In genomic region chr15:85388962-85389361, GRCh38 we compare ENCODE assay signal across 19 cellular contexts. TPM values are rescaled to one million over a fixed set of nuclear protein-coding genes. Genes with fewer than 3 reads are reported as not detected.
DNase-seq lines count a peak whose midpoint lies in the region; ATAC-seq, FAIRE-seq and TF ChIP-seq lines count a peak whose summit lies in the region.
"Had no signal": no experiment of that assay in that cellular context is flagged by ENCODE, and none has a peak within 500 bp of the region (broad histone marks: within the 10 kb centered on the region; RNA-seq: fewer than 3 reads in every experiment).

No MANE protein-coding gene starts in this region.

- peak overlapping the region; percentile 6 for H3K56ac ChIP-seq in mesendoderm (ENCODE audit: low read length)

- H3K9ac ChIP-seq in OCI-LY1 (ENCODE audit: low read length) (no peak overlapping the region), mesendoderm (ENCODE audit: low read length) (no peak overlapping the region)

- no peaks in the 10 kb centered on the region; the same call in 1 of the 2 replicates for H4K20me1 ChIP-seq in OCI-LY1 (ENCODE audit: insufficient read depth, low read length)

- H4K5ac ChIP-seq in mesendoderm (ENCODE audit: low read length), result no peak overlapping the region

- H3K4ac ChIP-seq in mesendoderm (ENCODE audit: low read depth, low read length), result no peak overlapping the region

- H3K4me3 Mint-ChIP-seq in stimulated activated naive CD8-positive, alpha-beta T cell treated with anti-CD3 and anti-CD28 coated beads, Interleukin-15, amount 100 ng/mL, for 72 hours, result no peak overlapping the region
- H3K4me3 Mint-ChIP-seq in Calu3 (ENCODE audit: low read depth, unreplicated experiment), result no peak overlapping the region

- no peak overlapping the region for H2AK5ac ChIP-seq in mesendoderm (ENCODE audit: low read length)

- no peak overlapping the region for H2AFZ ChIP-seq in OCI-LY1 (ENCODE audit: low read length)

- no TSS peak for BruUV-seq in Calu3 (replicated peaks; lab: Mats Ljungman, UMichigan)

- peaks cover 21% of the 10 kb centered on the region for H3K4me1 Mint-ChIP-seq in stimulated activated naive CD8-positive, alpha-beta T cell treated with anti-CD3 and anti-CD28 coated beads, Interleukin-15, amount 100 ng/mL, for 72 hours
- peaks cover 24% of the 10 kb centered on the region for H3K4me1 Mint-ChIP-seq in Calu3 (ENCODE audit: low read depth, unreplicated experiment)

- ATAC-seq in stimulated activated naive CD8-positive, alpha-beta T cell treated with anti-CD3 and anti-CD28 coated beads, Interleukin-15, amount 100 ng/mL, for 72 hours, result no peak
- ATAC-seq in HG03520 (IDR thresholded peaks at IDR 0.05; ENCODE audit: unreplicated experiment), result no peak
- ATAC-seq: Panc1 had no signal

- H3K27ac ChIP-seq in left ventricle myocardium inferior (replicated peaks), result peak overlapping the region; percentile 45
- H3K27ac ChIP-seq in right atrium auricular region, result peak overlapping the region in 1 of 2 donors; percentile 63
- H3K27ac ChIP-seq in OCI-LY1 (ENCODE audit: low read depth, low read length, poor library complexity, severe bottlenecking), result peak overlapping the region; percentile 38
- no peak overlapping the region for H3K27ac ChIP-seq in mesendoderm (ENCODE audit: low read depth, low read length)
- H3K27ac ChIP-seq: SJCRH30 had no signal

- H3K27ac Mint-ChIP-seq in stimulated activated naive CD8-positive, alpha-beta T cell treated with anti-CD3 and anti-CD28 coated beads, Interleukin-15, amount 100 ng/mL, for 72 hours, result no peak overlapping the region
- H3K27ac Mint-ChIP-seq in Calu3 (ENCODE audit: unreplicated experiment), result no peak overlapping the region

- peaks cover 13% of the 10 kb centered on the region for H3K36me3 Mint-ChIP-seq in Calu3 (ENCODE audit: insufficient read depth, unreplicated experiment)

- no CpG with 5 or more reads among the region's 2 CpGs for WGBS in mesendoderm (ENCODE audit: extremely low coverage, insufficient coverage, low lambda C conversion rate)

- peak overlapping the region; percentile 57 for H3K4me2 ChIP-seq in OCI-LY1 (ENCODE audit: low read length)
- no peak overlapping the region for H3K4me2 ChIP-seq in mesendoderm (ENCODE audit: low read length)

- H3K9me3 ChIP-seq in left ventricle myocardium inferior (replicated peaks) (no peaks in the 10 kb centered on the region), right atrium auricular region (no peaks in the 10 kb centered on the region), OCI-LY1 (ENCODE audit: low read length) (no peaks in the 10 kb centered on the region)
- H3K9me3 ChIP-seq: BE2C had no signal

- no peaks in the 10 kb centered on the region for H3K27me3 Mint-ChIP-seq in stimulated activated naive CD8-positive, alpha-beta T cell treated with anti-CD3 and anti-CD28 coated beads, Interleukin-15, amount 100 ng/mL, for 72 hours
- no peaks in the 10 kb centered on the region for H3K27me3 Mint-ChIP-seq in Calu3 (ENCODE audit: unreplicated experiment)

- H3K23ac ChIP-seq in mesendoderm (ENCODE audit: low read length), result no peak overlapping the region

- no peak overlapping the region for H2BK5ac ChIP-seq in mesendoderm (ENCODE audit: low read length)

- H3K79me1 ChIP-seq in mesendoderm (ENCODE audit: low read length), result peaks cover 10% of the 10 kb centered on the region

- H3K79me2 ChIP-seq in OCI-LY1 (ENCODE audit: insufficient read depth, low read length) (peaks cover 74% of the 10 kb centered on the region), mesendoderm (ENCODE audit: control insufficient read depth, insufficient read depth, low read length) (peaks cover 74% of the 10 kb centered on the region)

- H3K27me3 ChIP-seq in left ventricle myocardium inferior (ENCODE audit: low read depth), result no peaks in the 10 kb centered on the region
- H3K27me3 ChIP-seq in right atrium auricular region, result no peaks in the 10 kb centered on the region
- H3K27me3 ChIP-seq in OCI-LY1 (ENCODE audit: insufficient read depth, low read length), result no peaks in the 10 kb centered on the region
- no peaks in the 10 kb centered on the region for H3K27me3 ChIP-seq in mesendoderm (ENCODE audit: insufficient read depth, low read length, poor library complexity)
- H3K27me3 ChIP-seq: BE2C, SJCRH30 had no signal

- no peak overlapping the region for H2BK120ac ChIP-seq in mesendoderm (ENCODE audit: low read depth, low read length)

- H3F3A ChIP-seq in OCI-LY1 (ENCODE audit: insufficient read depth, low read length), result no peaks in the 10 kb centered on the region

- H3K36me3 ChIP-seq in left ventricle myocardium inferior (peaks cover 7% of the 10 kb centered on the region), right atrium auricular region (peaks cover 6% of the 10 kb centered on the region), OCI-LY1 (ENCODE audit: insufficient read depth, low read length) (no peaks in the 10 kb centered on the region; the same call in 1 of the 2 replicates), mesendoderm (ENCODE audit: control insufficient read depth, insufficient read depth, low read length) (no peaks in the 10 kb centered on the region)
- H3K36me3 ChIP-seq: BE2C had no signal

- peaks cover 93% of the 10 kb centered on the region for H3K4me1 ChIP-seq in left ventricle myocardium inferior
- H3K4me1 ChIP-seq in right atrium auricular region, result peaks cover 0 to 54% of the 10 kb centered on the region in 2 donors
- H3K4me1 ChIP-seq in OCI-LY1 (ENCODE audit: insufficient read depth, low read length, severe bottlenecking), result peaks cover 66% of the 10 kb centered on the region
- H3K4me1 ChIP-seq in mesendoderm (ENCODE audit: control insufficient read depth, low read depth, low read length), result peaks cover 10% of the 10 kb centered on the region
- H3K4me1 ChIP-seq: BE2C had no signal

- CTCF ChIA-PET in Calu3 (lab: Charles Lee), result no interaction called here

- H3K4me3 ChIP-seq in left ventricle myocardium inferior, result peak overlapping the region; percentile 12
- H3K4me3 ChIP-seq in right atrium auricular region, result no peak overlapping the region
- no peak overlapping the region for H3K4me3 ChIP-seq in OCI-LY1 (ENCODE audit: low read depth, low read length, poor library complexity, severe bottlenecking)
- no peak overlapping the region for H3K4me3 ChIP-seq in mesendoderm (ENCODE audit: low read length)
- H3K4me3 ChIP-seq: SJCRH30 had no signal

- intact Hi-C loops in left ventricle myocardium inferior (cut with micrococcal nuclease), result no loop called here
- intact Hi-C loops in Calu3 (cut with micrococcal nuclease; ENCODE audit: unreplicated experiment), result no loop called here

- no peak overlapping the region for H2BK15ac ChIP-seq in mesendoderm (replicated peaks; ENCODE audit: low read depth)

- no peak overlapping the region for H3K18ac ChIP-seq in mesendoderm (ENCODE audit: low read length)

- H4K8ac ChIP-seq in mesendoderm (ENCODE audit: low read depth, low read length), result no peak overlapping the region

- H3K9me2 ChIP-seq in OCI-LY1 (ENCODE audit: low read depth, low read length), result no peaks in the 10 kb centered on the region

- FAIRE-seq in GM19239 (lab: Jason Lieb, UNC), result peak; percentile 39
- FAIRE-seq: H54 had no signal

- TF ChIP-seq CTCF in left ventricle myocardium inferior (IDR thresholded peaks at IDR 0.05; ENCODE audit: borderline replicate concordance) (no peak), right atrium auricular region (IDR thresholded peaks at IDR 0.05) (no peak), OCI-LY1 (IDR thresholded peaks at IDR 0.05; ENCODE audit: low read length) (no peak), Calu3 (IDR thresholded peaks at IDR 0.05; ENCODE audit: unreplicated experiment) (no peak)

- H3K9me3 Mint-ChIP-seq in stimulated activated naive CD8-positive, alpha-beta T cell treated with anti-CD3 and anti-CD28 coated beads, Interleukin-15, amount 100 ng/mL, for 72 hours, result no peaks in the 10 kb centered on the region
- no peaks in the 10 kb centered on the region for H3K9me3 Mint-ChIP-seq in Calu3 (ENCODE audit: low read depth, unreplicated experiment)

- DNase-seq in left ventricle myocardium inferior (no peak), right atrium auricular region (ENCODE audit: low spot score) (no peak), GM19239 (ENCODE audit: insufficient read length, low spot score) (no peak), mesendoderm (no peak), Calu3 (no peak)
- DNase-seq in stimulated activated naive CD8-positive, alpha-beta T cell treated with anti-CD3 and anti-CD28 coated beads, Interleukin-15, amount 100 ng/mL, for 72 hours, result no peak
- DNase-seq: BE2C, KG1, NCI-H1105, NCI-H146, NCI-H2029, NCI-H226, NCI-H510A treated with DMSO at 0.1 percent for 48 hours, NCI-H748 treated with DMSO at 0.1 percent for 48 hours, SJCRH30 had no signal

RNA-seq across cellular contexts. Expression of gene AKAP13, which starts 8.6 kb away (rescaled TPM):
- 331 TPM for total RNA-seq in left ventricle myocardium inferior
- total RNA-seq in right atrium auricular region, result 100 to 1,000 TPM; 293 to 339 TPM
- 23.0 TPM for polyA plus RNA-seq in mesendoderm (2013, experiment 1 of 2)
- polyA plus RNA-seq in mesendoderm (2013, experiment 2 of 2), result 24.9 TPM
- total RNA-seq in Calu3 (2022), result 145 and 169 TPM in 2 replicates
